8 cellular contexts compared by ENCODE assay signal in genomic region chr1:95073446-95073845, GRCh38. TPM values are rescaled to one million over a fixed set of nuclear protein-coding genes. Genes with fewer than 3 reads are reported as not detected.
DNase-seq lines count a peak whose midpoint lies in the region; ATAC-seq, FAIRE-seq and TF ChIP-seq lines count a peak whose summit lies in the region.

No MANE protein-coding gene starts in this region.

- no peaks in the 10 kb centered on the region; the same call in 2 of the 3 replicates for H3K79me2 ChIP-seq in K562 (ENCODE audit: control insufficient read depth, insufficient read depth, low read length)

- H3K36me3 ChIP-seq in K562 (ENCODE audit: control insufficient read depth, insufficient read depth, low read length) (no peaks in the 10 kb centered on the region), vagina (no peaks in the 10 kb centered on the region)

- POLR2A ChIA-PET in K562 (lab: Yijun Ruan, JAX): interaction anchor here (1.3 to 1.4 kb wide), 2 partner anchors 11 to 44 kb away, joined by 4 to 9 read pairs; partner anchors contain the start of gene TLCD4

- no peak for DNase-seq in Right ventricle myocardium superior
- DNase-seq in Right ventricle myocardium inferior (ENCODE audit: missing footprints): no peak
- DNase-seq in K562 (ENCODE audit: extremely low read depth in 1 of 4, low spot score in 3 of 4): no peak
- no peak for DNase-seq in memory B cell (ENCODE audit: low spot score in 2 of 2)
- DNase-seq in vagina (ENCODE audit: extremely low spot score in 2 of 2): no peak
- no peak for DNase-seq in GM12891 (ENCODE audit: insufficient read length, low spot score)

- TF ChIP-seq POLR2A in K562 (conservative IDR thresholded peaks at IDR 0.05): no peak
- no peak for TF ChIP-seq POLR2A in vagina (IDR thresholded peaks at IDR 0.05)
- no peak for TF ChIP-seq POLR2A in GM12891 (IDR thresholded peaks at IDR 0.05; ENCODE audit: low read depth, low read length)

- H3K27ac ChIP-seq in K562 (ENCODE audit: extremely low read depth, low read depth, low read length) (peak overlapping the region; percentile 66), vagina (peak overlapping the region; percentile 89)

- BruUV-seq in K562 (replicated peaks; lab: Mats Ljungman, UMichigan): no TSS peak

- H3K27me3 ChIP-seq in K562 (ENCODE audit: control insufficient read depth in 2 of 2, insufficient read depth in 2 of 2, low read length in 2 of 2) (no peaks in the 10 kb centered on the region), vagina (no peaks in the 10 kb centered on the region)

- H3K36me3 Mint-ChIP-seq in memory B cell: peaks cover 8% of the 10 kb centered on the region

- H3K9me1 ChIP-seq in K562 (ENCODE audit: control insufficient read depth, insufficient read depth, low read length): no peaks in the 10 kb centered on the region

- H3K4me3 ChIP-seq in K562: peak overlapping the region; percentile 54
- peak overlapping the region; percentile 46 to 75 for H3K4me3 ChIP-seq in vagina

- no peaks in the 10 kb centered on the region for H3K27me3 Mint-ChIP-seq in memory B cell

- in situ Hi-C loops in K562 (cut with MboI): no loop called here

- H3K9ac ChIP-seq in K562 (ENCODE audit: insufficient read depth in 1 of 2, low read depth in 2 of 2, low read length in 2 of 2): peak overlapping the region; percentile 73 to 87; a peak in 3 of 4 replicates

- TF ChIP-seq RAD21 in K562 (CRISPR knock-in tag; conservative IDR thresholded peaks at IDR 0.05 in 1 of 2, IDR thresholded peaks at IDR 0.05 in 1 of 2): no peak

- peak overlapping the region; percentile 99 for H2AFZ ChIP-seq in K562 (ENCODE audit: low read depth, low read length)

- CTCF ChIA-PET in K562 (lab: Yijun Ruan, JAX; ENCODE audit: low intra/inter-chr PET ratio): no interaction called here

- peak overlapping the region; percentile 92 for H3K4me2 ChIP-seq in K562 (ENCODE audit: insufficient read depth, low read length)

- H3K4me1 Mint-ChIP-seq in memory B cell: peaks cover 9% of the 10 kb centered on the region

- H4K20me1 ChIP-seq in K562 (replicated peaks; ENCODE audit: control insufficient read depth, insufficient read depth, low read length): no peaks in the 10 kb centered on the region

- peak overlapping the region; percentile 97 for H3K4me3 Mint-ChIP-seq in memory B cell

- peak overlapping the region; percentile 94 for H3K27ac Mint-ChIP-seq in memory B cell

- FAIRE-seq in K562 (lab: Jason Lieb, UNC) (no peak), GM12891 (lab: Jason Lieb, UNC) (no peak)

- TF ChIP-seq CTCF in K562 (IDR thresholded peaks at IDR 0.05 in 2 of 3, conservative IDR thresholded peaks at IDR 0.05 in 1 of 3; ENCODE audit: insufficient read depth in 2 of 3, low read depth in 1 of 3, low read length in 3 of 3): no peak
- no peak for TF ChIP-seq CTCF in vagina (IDR thresholded peaks at IDR 0.05)

- no peaks in the 10 kb centered on the region for H3K9me3 ChIP-seq in K562 (replicated peaks; ENCODE audit: control insufficient read depth, insufficient read depth, low read depth, low read length)
- no peaks in the 10 kb centered on the region for H3K9me3 ChIP-seq in vagina

- WGBS in K562 (ENCODE audit: insufficient coverage, low coverage, missing lambda C conversion rate): 11% methylated on average over 3 of the region's 3 CpGs

- intact Hi-C loops in Right ventricle myocardium superior (cut with DNase I): loop anchor here (5.0 kb wide), 1 partner anchor 159 kb away; the partner anchor contains the start of gene RWDD3
- intact Hi-C loops in Right ventricle myocardium inferior (cut with DNase I): loop anchor here (2.0 kb wide), 1 partner anchor 43 kb away; the partner anchor contains the start of gene TLCD4
- intact Hi-C loops in K562 (cut with micrococcal nuclease): loop anchor here (2.0 kb wide), 1 partner anchor 43 kb away; the partner anchor contains the start of gene TLCD4
- intact Hi-C loops in vagina (cut with DNase I): loop anchor here (5.0 kb wide), 1 partner anchor 159 kb away; the partner anchor contains the start of gene RWDD3

- H3K4me1 ChIP-seq in K562 (replicated peaks in 1 of 2; ENCODE audit: control insufficient read depth in 2 of 2, insufficient read depth in 2 of 2, low read length in 2 of 2): peaks cover 0 to 5% of the 10 kb centered on the region in 2 experiments; a peak in 2 of 5 replicates
- peaks cover 11% of the 10 kb centered on the region for H3K4me1 ChIP-seq in vagina

- peak; percentile 7 for ATAC-seq in Right ventricle myocardium superior (ENCODE audit: poor library complexity)
- ATAC-seq in Right ventricle myocardium inferior: no peak
- ATAC-seq in K562: peak; percentile 51
- no peak for ATAC-seq in memory B cell (ENCODE audit: low read depth)
- ATAC-seq in GM21515 (IDR thresholded peaks at IDR 0.05; ENCODE audit: unreplicated experiment): no peak
- no peak for ATAC-seq in HG03159 (IDR thresholded peaks at IDR 0.05; ENCODE audit: unreplicated experiment)

- no peak for TF ChIP-seq EP300 in K562 (IDR thresholded peaks at IDR 0.05; ENCODE audit: low read length)

- H3K9me3 Mint-ChIP-seq in memory B cell: no peaks in the 10 kb centered on the region

TF ChIP-seq in K562, 482 proteins besides CTCF, POLR2A, EP300 and RAD21:
- peak; percentile 71 for TF ChIP-seq DACH1 (IDR thresholded peaks at IDR 0.05; ENCODE audit: partially characterized antibody)
- TF ChIP-seq ZNF76 (CRISPR knock-in tag; IDR thresholded peaks at IDR 0.05; ENCODE audit: borderline replicate concordance): no peak

TF ChIP-seq in GM12891, 5 proteins besides CTCF, POLR2A, EP300 and RAD21:
- TF ChIP-seq SPI1 (IDR thresholded peaks at IDR 0.05; ENCODE audit: low read depth, low read length) (no peak), POU2F2 (IDR thresholded peaks at IDR 0.05; ENCODE audit: low read depth, low read length) (no peak), POLR2AphosphoS5 (IDR thresholded peaks at IDR 0.05; ENCODE audit: low read depth, low read length) (no peak), TAF1 (IDR thresholded peaks at IDR 0.05; ENCODE audit: low read depth, low read length) (no peak), PAX5 (IDR thresholded peaks at IDR 0.05; ENCODE audit: insufficient read depth, low read length, severe bottlenecking) (no peak)
TF ChIP-seq in GM12891: peak in this region for 0.

RNA-seq across cellular contexts. Expression of gene ALG14, which starts 0.7 kb away (rescaled TPM):
- total RNA-seq in Right ventricle myocardium superior (2.9 TPM), Right ventricle myocardium inferior (2.0 TPM), K562 (2014; rRNA removed) (1.8 and 2.8 TPM in 2 replicates), K562 (2014; rRNA removed; fragmentation: Illumina TruSeq; extraction: Trizol) (3.9 and 6.8 TPM in 2 replicates), K562 (2015; rRNA removed; fragmentation: Illumina TruSeq; extraction: Trizol) (2.6 and 3.3 TPM in 2 replicates), K562 (2021) (6.1 and 8.6 TPM in 2 replicates), vagina (0.74 TPM)
- total RNA-seq in K562 (2011; cell fraction: chromatin; rRNA removed; ENCODE audit: low replicate concordance): 1.6 and 2.1 TPM in 2 replicates
- 1.2 and 3.7 TPM in 2 replicates for total RNA-seq in K562 (2011; cell fraction: nucleolus; rRNA removed)
- 3.2 and 4.2 TPM in 2 replicates for total RNA-seq in K562 (2011; cell fraction: nucleoplasm; rRNA removed)
- polyA plus RNA-seq in K562 (2011; rRNA removed) (2.8 and 2.9 TPM in 2 replicates), K562 (2014; fragmentation: Illumina TruSeq; extraction: Trizol) (4.7 and 4.9 TPM in 2 replicates), K562 (2014; fragmentation: Nextera tagmentation; extraction: Ambion mirVana) (10 to 100 TPM; 14.9 to 16.2 TPM), K562 (2014; rRNA removed) (2.2 and 2.8 TPM in 2 replicates)
- 1.3 and 2.0 TPM in 2 replicates for polyA plus RNA-seq in K562 (2011; cell fraction: cytosol; rRNA removed)
- 0.94 and 1.3 TPM in 2 replicates for polyA plus RNA-seq in K562 (2011; cell fraction: nucleus; rRNA removed)
- polyA plus RNA-seq in K562 (2012): 3.3 and 4.6 TPM in 2 replicates
- 1.6 and 2.0 TPM in 2 replicates for polyA minus RNA-seq in K562 (2011; rRNA and poly(A)+ RNA removed)
- polyA minus RNA-seq in K562 (2011; cell fraction: cytosol; rRNA and poly(A)+ RNA removed): 1.4 and 12.8 TPM in 2 replicates
- polyA minus RNA-seq in K562 (2011; cell fraction: nucleus; rRNA and poly(A)+ RNA removed): 1.5 and 4.4 TPM in 2 replicates
- polyA plus RNA-seq in GM12891 (2012; ENCODE audit: low read depth, missing spikeins): 3.8 TPM

RNA-seq across cellular contexts. Expression of gene TLCD4, which starts 43.7 kb away (rescaled TPM):
- total RNA-seq in Right ventricle myocardium superior (47.7 TPM), Right ventricle myocardium inferior (53.6 TPM), K562 (2014; rRNA removed) (7.6 and 10.3 TPM in 2 replicates), K562 (2014; rRNA removed; fragmentation: Illumina TruSeq; extraction: Trizol) (19.8 and 23.6 TPM in 2 replicates), K562 (2015; rRNA removed; fragmentation: Illumina TruSeq; extraction: Trizol) (6.8 and 7.5 TPM in 2 replicates), K562 (2021) (13.9 and 16.5 TPM in 2 replicates), vagina (4.4 TPM)
- 10.7 and 22.5 TPM in 2 replicates for total RNA-seq in K562 (2011; cell fraction: chromatin; rRNA removed; ENCODE audit: low replicate concordance)
- 7.2 and 9.1 TPM in 2 replicates for total RNA-seq in K562 (2011; cell fraction: nucleolus; rRNA removed)
- 20.7 and 39.0 TPM in 2 replicates for total RNA-seq in K562 (2011; cell fraction: nucleoplasm; rRNA removed)
- polyA plus RNA-seq in K562 (2011; rRNA removed) (9.6 and 16.6 TPM in 2 replicates), K562 (2014; fragmentation: Illumina TruSeq; extraction: Trizol) (8.4 and 10.9 TPM in 2 replicates), K562 (2014; fragmentation: Nextera tagmentation; extraction: Ambion mirVana) (1 to 10 TPM; 3.5 to 5.0 TPM), K562 (2014; rRNA removed) (6.5 and 6.6 TPM in 2 replicates)
- 2.2 and 4.5 TPM in 2 replicates for polyA plus RNA-seq in K562 (2011; cell fraction: cytosol; rRNA removed)
- 2.3 and 2.7 TPM in 2 replicates for polyA plus RNA-seq in K562 (2011; cell fraction: nucleus; rRNA removed)
- 5.0 and 5.7 TPM in 2 replicates for polyA plus RNA-seq in K562 (2012)
- polyA minus RNA-seq in K562 (2011; rRNA and poly(A)+ RNA removed): 26.5 and 41.8 TPM in 2 replicates
- 8.3 and 10.7 TPM in 2 replicates for polyA minus RNA-seq in K562 (2011; cell fraction: cytosol; rRNA and poly(A)+ RNA removed)
- polyA minus RNA-seq in K562 (2011; cell fraction: nucleus; rRNA and poly(A)+ RNA removed): 3.1 and 4.1 TPM in 2 replicates
- 0.01 TPM for polyA plus RNA-seq in GM12891 (2012; ENCODE audit: low read depth, missing spikeins)

Comparison
In these comparisons a context has a peak if more than half of its experiments do, and no peak if none do; other contexts are left out.
1. ATAC-seq: peak in Right ventricle myocardium superior (single experiment) and K562 (single experiment); none in Right ventricle myocardium inferior (single experiment), memory B cell (single experiment), GM21515 (single experiment) and HG03159 (single experiment).